In genomic region chr1:46303872-46304326, GRCh38 we compare ENCODE assay signal across 8 cellular contexts. TPM values are rescaled to one million over a fixed set of nuclear protein-coding genes. Genes with fewer than 3 reads are reported as not detected.
DNase-seq lines count a peak whose midpoint lies in the region; ATAC-seq and TF ChIP-seq lines count a peak whose summit lies in the region.

No MANE protein-coding gene starts in this region.

- intact Hi-C loops in gastrocnemius medialis (cut with DNase I; ENCODE audit: low total_unique reads) = loop anchor here (1.0 to 2.0 kb wide), 3 partner anchors 17 to 44 kb away; partner anchors contain the start of gene NSUN4

- H3K36me3 ChIP-seq in SJSA1 (peaks cover 43% of the 10 kb centered on the region), gastrocnemius medialis (peaks cover 0 to 9% of the 10 kb centered on the region in 2 donors)

- peak overlapping the region; percentile 98 for H3K27ac ChIP-seq in SJSA1
- H3K27ac ChIP-seq in gastrocnemius medialis = peak overlapping the region; percentile 97 to 99 (median 98)

- in situ Hi-C loops in GM18951 (cut with MboI; ENCODE audit: low sequenced_read_pairs, unreplicated experiment) = no loop called here
- in situ Hi-C loops in gastrocnemius medialis (cut with MboI; ENCODE audit: low sequenced_read_pairs in 4 of 4) = no loop called here

- H3K4me3 ChIP-seq in SJSA1 (peak overlapping the region; percentile 92), fibroblast of the aortic adventitia (ENCODE audit: low read depth, low read length) (peak overlapping the region; percentile 87), gastrocnemius medialis (peak overlapping the region; percentile 83 to 96 (median 90))

- ATAC-seq in gastrocnemius medialis = no peak
- no peak for ATAC-seq in GM18498 (IDR thresholded peaks at IDR 0.05; ENCODE audit: unreplicated experiment)

- no peaks in the 10 kb centered on the region for H3K27me3 ChIP-seq in SJSA1 (replicated peaks)
- no peaks in the 10 kb centered on the region for H3K27me3 ChIP-seq in gastrocnemius medialis

- H3K9me3 ChIP-seq in SJSA1 (replicated peaks) (no peaks in the 10 kb centered on the region), gastrocnemius medialis (no peaks in the 10 kb centered on the region)

- H3K4me1 ChIP-seq in SJSA1 (replicated peaks) (peaks cover 18% of the 10 kb centered on the region), gastrocnemius medialis (peaks cover 47 to 65% of the 10 kb centered on the region in 2 donors)

- TF ChIP-seq CTCF in fibroblast of the aortic adventitia (IDR thresholded peaks at IDR 0.05; ENCODE audit: insufficient read depth, low read length) (no peak), gastrocnemius medialis (IDR thresholded peaks at IDR 0.05 in 4 of 5, conservative IDR thresholded peaks at IDR 0.05 in 1 of 5) (peak in 1 of 5 experiments; percentile 0), GM20000 (IDR thresholded peaks at IDR 0.05; ENCODE audit: extremely low read depth, missing control alignments) (no peak)

- TF ChIP-seq POLR2A in GM18951 (IDR thresholded peaks at IDR 0.05; ENCODE audit: extremely low read depth, insufficient read depth, insufficient read length) = peak; percentile 33
- TF ChIP-seq POLR2A in gastrocnemius medialis (IDR thresholded peaks at IDR 0.05) = no peak

- DNase-seq in SJSA1 (ENCODE audit: low read depth in 1 of 2, low spot score in 2 of 2) (no peak), fibroblast of the aortic adventitia (ENCODE audit: low read depth) (peak; percentile 9), gastrocnemius medialis (no peak), GM20000 (ENCODE audit: low spot score) (no peak), SW 1271 (lab: John Stamatoyannopoulos, UW) (no peak), GDM1 (lab: John Stamatoyannopoulos, UW) (no peak)

RNA-seq across cellular contexts. Expression of gene UQCRH, which starts 0.4 kb away (rescaled TPM):
- 525 and 817 TPM in 2 replicates for total RNA-seq in SJSA1 (2014; rRNA removed; shearing (Covaris generic))
- 595 and 603 TPM in 2 replicates for total RNA-seq in fibroblast of the aortic adventitia (ENCODE audit: low replicate concordance)
- 100 to 1,000 TPM; 415 to 695 (median 493) TPM for total RNA-seq in gastrocnemius medialis

RNA-seq across cellular contexts. Expression of gene LRRC41, which starts 0.5 kb away (rescaled TPM):
- total RNA-seq in SJSA1 (2014; rRNA removed; shearing (Covaris generic)) = 62.7 and 94.1 TPM in 2 replicates
- 40.9 and 66.4 TPM in 2 replicates for total RNA-seq in fibroblast of the aortic adventitia (ENCODE audit: low replicate concordance)
- 10 to 100 TPM; 76.3 to 99.2 (median 77.9) TPM for total RNA-seq in gastrocnemius medialis

RNA-seq across cellular contexts. Expression of gene NSUN4, which starts 36.7 kb away (rescaled TPM):
- total RNA-seq in SJSA1 (2014; rRNA removed; shearing (Covaris generic)) = 14.0 and 14.9 TPM in 2 replicates
- total RNA-seq in fibroblast of the aortic adventitia (ENCODE audit: low replicate concordance) (15.9 and 20.6 TPM in 2 replicates), gastrocnemius medialis (10 to 100 TPM; 15.5 to 22.5 (median 20.8) TPM)

RNA-seq across cellular contexts. Expression of gene RAD54L, which starts 56.3 kb away (rescaled TPM):
- total RNA-seq in SJSA1 (2014; rRNA removed; shearing (Covaris generic)) = 10.3 and 10.4 TPM in 2 replicates
- total RNA-seq in fibroblast of the aortic adventitia (ENCODE audit: low replicate concordance) = 0.90 and 9.7 TPM in 2 replicates
- 1 to 10 TPM in 1 of 4 donors, not detected in 3; 1.1 TPM for total RNA-seq in gastrocnemius medialis
